In genomic region chr1:94316836-94317789, GRCh38 we compare ENCODE assay signal across 14 cellular contexts.
DNase-seq lines count a peak whose midpoint lies in the region; ATAC-seq, FAIRE-seq and TF ChIP-seq lines count a peak whose summit lies in the region.
"Had no signal": no experiment of that assay in that cellular context is flagged by ENCODE, and none has a peak within 500 bp of the region (broad histone marks: within the 10 kb centered on the region; RNA-seq: fewer than 3 reads in every experiment).

No MANE protein-coding gene starts in this region.

- H2AFZ ChIP-seq in HepG2 (ENCODE audit: low read length): no peak overlapping the region

- H3K36me3 ChIP-seq in MG63 (no peaks in the 10 kb centered on the region; the same call in 1 of the 2 replicates), HepG2 (replicated peaks in 1 of 2; ENCODE audit: control insufficient read depth in 1 of 2, insufficient read depth in 2 of 2, low read length in 2 of 2) (no peaks in the 10 kb centered on the region)

- H3K9me3 ChIP-seq in MG63 (no peaks in the 10 kb centered on the region), HepG2 (ENCODE audit: low read length) (no peaks in the 10 kb centered on the region)

- in situ Hi-C loops in Caki2 (cut with HindIII; ENCODE audit: low pct_unique_long_range_greater_than_20kb, low sequenced_read_pairs) (no loop called here), HepG2 (cut with HindIII; ENCODE audit: extremely low pct_ligation_motif_present, low pct_unique_long_range_greater_than_20kb) (no loop called here)

- H3K27me3 ChIP-seq in MG63 (no peaks in the 10 kb centered on the region), HepG2 (ENCODE audit: control insufficient read depth in 1 of 2, insufficient read depth in 2 of 2, low read length in 2 of 2) (no peaks in the 10 kb centered on the region)

- WGBS in HepG2 (ENCODE audit: low lambda C conversion rate): 20% methylated on average over 8 of the region's 8 CpGs

- H3K4me1 ChIP-seq in HepG2 (ENCODE audit: insufficient read depth, low read length): peaks cover 82% of the 10 kb centered on the region

- no TSS peak for BruUV-seq in HepG2 (replicated peaks; lab: Mats Ljungman, UMichigan)

- TF ChIP-seq EP300 in HepG2 (IDR thresholded peaks at IDR 0.05; ENCODE audit: low read depth in 2 of 2, low read length in 2 of 2) (no peak), HepG2 (CRISPR knock-in tag; IDR thresholded peaks at IDR 0.05; ENCODE audit: borderline replicate concordance) (0 out of 2 replicates have a peak, but pooled peaks have one; percentile 23)

- H3K4me3 ChIP-seq in MG63 (no peak overlapping the region), epithelial cell of esophagus (ENCODE audit: low read length) (no peak overlapping the region), HepG2 (replicated peaks in 1 of 3; ENCODE audit: insufficient read depth in 1 of 3, low read depth in 2 of 3, low read length in 3 of 3) (peak overlapping the region in 2 of 3 experiments; percentile 27; a peak in 3 of 6 replicates)
- H3K4me3 ChIP-seq: lung had no signal

- no peaks in the 10 kb centered on the region for H3K79me2 ChIP-seq in HepG2 (ENCODE audit: insufficient read depth, low read length)

- H3K9ac ChIP-seq in HepG2 (ENCODE audit: insufficient read depth, low read depth, low read length): 0 out of 2 replicates have a peak overlapping the region, but pooled peaks have one; percentile 35

- TF ChIP-seq RAD21 in HepG2 (CRISPR knock-in tag; IDR thresholded peaks at IDR 0.05): no peak

- intact Hi-C loops in HepG2 (cut with micrococcal nuclease; ENCODE audit: unreplicated experiment): loop anchor here (5.0 kb wide), 1 partner anchor 70 kb away; no protein-coding TSS in a partner anchor

- CTCF ChIA-PET in HepG2 (lab: Yijun Ruan, JAX; ENCODE audit: low intra/inter-chr PET ratio, low total read pairs): no interaction called here

- peak; percentile 89 for FAIRE-seq in HepG2 (lab: Jason Lieb, UNC)
- FAIRE-seq: urothelium cell line had no signal

- no peak for TF ChIP-seq POLR2A in HepG2 (IDR thresholded peaks at IDR 0.05; ENCODE audit: insufficient read depth in 1 of 2, low read depth in 2 of 2, low read length in 2 of 2)

- H3K27ac ChIP-seq in HepG2 (ENCODE audit: extremely low read length, insufficient read depth, low read length): peak overlapping the region; percentile 60

- DNase-seq in Caki2 (ENCODE audit: low read depth) (peak; percentile 89), MG63 (peak; percentile 72), epithelial cell of esophagus (ENCODE audit: low read depth) (peak; percentile 54), HepG2 (ENCODE audit: low spot score) (peak; percentile 83), HPDE6-E6E7 (ENCODE audit: extremely low spot score) (no peak), cortex of kidney (lab: John Stamatoyannopoulos, UW) (no peak)
- DNase-seq: activated naive CD4-positive, alpha-beta T cell treated with anti-CD3 and anti-CD28 coated beads for 36 hours; stimulated activated naive CD4-positive, alpha-beta T cell treated with Interleukin-2 at 50 U/mL for 16 hours; SW 1271 had no signal

- no peaks in the 10 kb centered on the region for H4K20me1 ChIP-seq in HepG2 (ENCODE audit: insufficient read depth, low read length)

- POLR2A ChIA-PET in HepG2 (lab: Yijun Ruan, JAX): interaction anchor here (0.9 to 2.3 kb wide), 10 partner anchors 9 to 283 kb away, joined by 3 to 11 read pairs (median 5); partner anchors contain the start of gene ARHGAP29

- TF ChIP-seq CTCF in epithelial cell of esophagus (IDR thresholded peaks at IDR 0.05; ENCODE audit: insufficient read depth, low read depth, low read length, missing control alignments) (no peak), HepG2 (CRISPR knock-in tag; IDR thresholded peaks at IDR 0.05) (no peak)

- ATAC-seq in HepG2 (peak; percentile 88), GM21526 (IDR thresholded peaks at IDR 0.05; ENCODE audit: low FRiP score, unreplicated experiment) (no peak), HG03521 (IDR thresholded peaks at IDR 0.05; ENCODE audit: unreplicated experiment) (no peak)
- ATAC-seq: WTC11 had no signal

- H3K4me2 ChIP-seq in HepG2 (ENCODE audit: low read depth, low read length): peak overlapping the region; percentile 56

TF ChIP-seq in HepG2, 621 proteins besides CTCF, POLR2A, EP300 and RAD21 (continues in another document):
- TF ChIP-seq SOX13 (IDR thresholded peaks at IDR 0.05) (no peak), SOX13 (CRISPR knock-in tag; conservative IDR thresholded peaks at IDR 0.05 in 1 of 2, IDR thresholded peaks at IDR 0.05 in 1 of 2) (peak in 1 of 2 experiments; percentile 25; a peak in 1 of 4 replicates), NR2F6 (IDR thresholded peaks at IDR 0.05) (no peak; the same call in 1 of the 2 replicates), NR2F6 (CRISPR knock-in tag; IDR thresholded peaks at IDR 0.05) (peak; percentile 28; the same call in 1 of the 2 replicates), SALL1 (CRISPR knock-in tag; IDR thresholded peaks at IDR 0.05) (peak; percentile 38), RXRB (CRISPR knock-in tag; IDR thresholded peaks at IDR 0.05; ENCODE audit: borderline replicate concordance) (0 out of 2 replicates have a peak, but pooled peaks have one; percentile 6), ELF3 (CRISPR knock-in tag; IDR thresholded peaks at IDR 0.05) (0 out of 2 replicates have a peak, but pooled peaks have one; percentile 8), PAXIP1 (CRISPR knock-in tag; conservative IDR thresholded peaks at IDR 0.05) (0 out of 2 replicates have a peak, but pooled peaks have one; percentile 33), ZMYM3 (CRISPR knock-in tag; IDR thresholded peaks at IDR 0.05) (0 out of 2 replicates have a peak, but pooled peaks have one; percentile 9), MAFK (conservative IDR thresholded peaks at IDR 0.05 in 1 of 2, IDR thresholded peaks at IDR 0.05 in 1 of 2; ENCODE audit: low read length in 2 of 2) (peak; percentile 4 to 19; a peak in 2 of 4 replicates), KAT8 (CRISPR knock-in tag; IDR thresholded peaks at IDR 0.05) (peak; percentile 27; the same call in 1 of the 2 replicates), HNF1A (IDR thresholded peaks at IDR 0.05; ENCODE audit: low read depth) (peak; percentile 78), HNF1A (CRISPR knock-in tag; IDR thresholded peaks at IDR 0.05; ENCODE audit: borderline replicate concordance) (peak; percentile 81; the same call in 1 of the 2 replicates)

Comparison
In these comparisons a context has a peak if more than half of its experiments do, and no peak if none do; other contexts are left out.
1. DNase-seq: peak in Caki2 (single experiment), MG63 (single experiment), epithelial cell of esophagus (single experiment) and HepG2 (single experiment); none in HPDE6-E6E7 (single experiment) and cortex of kidney (single experiment).
2. H3K4me3 ChIP-seq: peak in HepG2 (2 of 3); none in MG63 (single experiment) and epithelial cell of esophagus (single experiment).